In genomic region chr9:33868430-33869000, GRCh38 we compare ENCODE assay signal across 11 cellular contexts. TPM values are rescaled to one million over a fixed set of nuclear protein-coding genes. Genes with fewer than 3 reads are reported as not detected.
DNase-seq lines count a peak whose midpoint lies in the region; ATAC-seq and TF ChIP-seq lines count a peak whose summit lies in the region.
"Had no signal": no experiment of that assay in that cellular context is flagged by ENCODE, and none has a peak within 500 bp of the region (broad histone marks: within the 10 kb centered on the region; RNA-seq: fewer than 3 reads in every experiment).

No MANE protein-coding gene starts in this region.

- no peak for TF ChIP-seq POLR2A in body of pancreas (IDR thresholded peaks at IDR 0.05)

- H3K36me3 ChIP-seq in body of pancreas (replicated peaks in 1 of 2; ENCODE audit: insufficient read depth in 1 of 2, low read depth in 2 of 2): no peaks in the 10 kb centered on the region
- H3K36me3 ChIP-seq in right atrium auricular region: no peaks in the 10 kb centered on the region
- peaks cover 0 to 2% (median 0%) of the 10 kb centered on the region in 3 donors for H3K36me3 ChIP-seq in skeletal muscle tissue (ENCODE audit: control insufficient read depth in 3 of 3, insufficient read depth in 3 of 3, low read length in 3 of 3)
- H3K36me3 ChIP-seq in MG63: no peaks in the 10 kb centered on the region; the same call in 1 of the 2 replicates
- H3K36me3 ChIP-seq in Caco-2 (ENCODE audit: control insufficient read depth, insufficient read depth, low read length): no peaks in the 10 kb centered on the region

- peaks cover 44% of the 10 kb centered on the region for H3K4me1 ChIP-seq in body of pancreas
- H3K4me1 ChIP-seq in right atrium auricular region: peaks cover 0 to 32% of the 10 kb centered on the region in 2 donors
- H3K4me1 ChIP-seq in skeletal muscle tissue (ENCODE audit: control insufficient read depth in 3 of 3, insufficient read depth in 3 of 3, low read length in 3 of 3): peaks cover 17 to 22% (median 19%) of the 10 kb centered on the region in 3 donors
- no peaks in the 10 kb centered on the region for H3K4me1 ChIP-seq in Caco-2

- ATAC-seq in body of pancreas: peak; percentile 72
- no peak for ATAC-seq in GM21619 (IDR thresholded peaks at IDR 0.05; ENCODE audit: unreplicated experiment)

- H3K9me3 Mint-ChIP-seq in Caco-2 (ENCODE audit: unreplicated experiment): no peaks in the 10 kb centered on the region

- H3K27me3 Mint-ChIP-seq in Caco-2 (ENCODE audit: insufficient read depth, unreplicated experiment): no peaks in the 10 kb centered on the region

- H3K4me3 Mint-ChIP-seq in Caco-2 (ENCODE audit: unreplicated experiment): no peak overlapping the region

- TF ChIP-seq CTCF in body of pancreas (IDR thresholded peaks at IDR 0.05) (no peak), right atrium auricular region (IDR thresholded peaks at IDR 0.05) (no peak), Caco-2 (IDR thresholded peaks at IDR 0.05; ENCODE audit: insufficient read depth in 1 of 2, low read depth in 1 of 2, low read length in 1 of 2, severe bottlenecking in 1 of 2, unreplicated experiment in 1 of 2) (no peak)

- peak; percentile 22 for DNase-seq in HCEC 1CT
- DNase-seq in body of pancreas: peak in 1 of 4 donors; percentile 23
- DNase-seq in right atrium auricular region (ENCODE audit: low spot score): no peak
- no peak for DNase-seq in MG63
- DNase-seq in Caco-2: no peak
- DNase-seq in cortex of kidney (lab: John Stamatoyannopoulos, UW): no peak
- DNase-seq: activated effector memory CD4-positive, alpha-beta T cell treated with Interleukin-2 at 50 U/mL for 16 hours; Calu3; NCI-H524 treated with DMSO at 0.1 percent for 48 hours had no signal

- intact Hi-C loops in body of pancreas (cut with DNase I) (no loop called here), Caco-2 (cut with micrococcal nuclease; ENCODE audit: unreplicated experiment) (no loop called here)

- WGBS in body of pancreas, 2 donors: 11 to 17% methylated on average over 3 of the region's 3 CpGs

- POLR2A ChIA-PET in Caco-2 (lab: Charles Lee): no interaction called here

- peaks cover 12% of the 10 kb centered on the region for H3K36me3 Mint-ChIP-seq in Caco-2 (ENCODE audit: insufficient read depth, unreplicated experiment)

- H3K9ac ChIP-seq in skeletal muscle tissue (ENCODE audit: low read depth in 1 of 3, low read length in 3 of 3): no peak overlapping the region

- no peaks in the 10 kb centered on the region for H3K9me3 ChIP-seq in body of pancreas
- H3K9me3 ChIP-seq in right atrium auricular region: no peaks in the 10 kb centered on the region
- no peaks in the 10 kb centered on the region for H3K9me3 ChIP-seq in skeletal muscle tissue (ENCODE audit: control insufficient read depth in 3 of 3, low read length in 3 of 3)
- H3K9me3 ChIP-seq in MG63: no peaks in the 10 kb centered on the region
- no peaks in the 10 kb centered on the region for H3K9me3 ChIP-seq in Caco-2

- no TSS peak for BruUV-seq in Caco-2 (replicated peaks; lab: Mats Ljungman, UMichigan)

- H3K4me3 ChIP-seq in body of pancreas (no peak overlapping the region), right atrium auricular region (peak overlapping the region in 1 of 2 donors; percentile 1), skeletal muscle tissue (ENCODE audit: low read length in 3 of 3) (peak overlapping the region in 1 of 3 donors; percentile 15), MG63 (no peak overlapping the region), Caco-2 (ENCODE audit: low read depth, low read length) (no peak overlapping the region)

- no peak overlapping the region for H3K27ac Mint-ChIP-seq in Caco-2 (ENCODE audit: unreplicated experiment)

- no peaks in the 10 kb centered on the region for H3K27me3 ChIP-seq in body of pancreas
- no peaks in the 10 kb centered on the region for H3K27me3 ChIP-seq in right atrium auricular region
- H3K27me3 ChIP-seq in skeletal muscle tissue (ENCODE audit: control insufficient read depth in 3 of 3, insufficient read depth in 3 of 3, low read length in 3 of 3): no peaks in the 10 kb centered on the region
- H3K27me3 ChIP-seq in MG63: no peaks in the 10 kb centered on the region
- H3K27me3 ChIP-seq in Caco-2 (replicated peaks; ENCODE audit: control insufficient read depth, insufficient read depth, low read length): no peaks in the 10 kb centered on the region

- CTCF ChIA-PET in Caco-2 (lab: Charles Lee): no interaction called here

- no peaks in the 10 kb centered on the region for H3K4me1 Mint-ChIP-seq in Caco-2 (ENCODE audit: low read depth, unreplicated experiment)

- peak overlapping the region; percentile 17 to 65 (median 42) for H3K27ac ChIP-seq in body of pancreas
- H3K27ac ChIP-seq in right atrium auricular region: peak overlapping the region; percentile 32 to 66
- H3K27ac ChIP-seq in skeletal muscle tissue (ENCODE audit: low read depth, low read length): peak overlapping the region; percentile 46

RNA-seq across cellular contexts. Expression of gene UBE2R2, which starts 51.6 kb away (rescaled TPM):
- 10 to 100 TPM; 26.7 to 31.4 TPM for total RNA-seq in body of pancreas
- total RNA-seq in right atrium auricular region: 10 to 100 TPM; 26.6 to 29.0 TPM
- total RNA-seq in skeletal muscle tissue: 18.3 TPM
- 15.1 and 16.5 TPM in 2 replicates for total RNA-seq in MG63 (2014; rRNA removed; shearing (Covaris generic); ENCODE audit: low replicate concordance)
- total RNA-seq in Caco-2 (2022): 48.1 and 52.3 TPM in 2 replicates
